1 cellular context compared by ENCODE assay signal in the genomic region with DNA sequence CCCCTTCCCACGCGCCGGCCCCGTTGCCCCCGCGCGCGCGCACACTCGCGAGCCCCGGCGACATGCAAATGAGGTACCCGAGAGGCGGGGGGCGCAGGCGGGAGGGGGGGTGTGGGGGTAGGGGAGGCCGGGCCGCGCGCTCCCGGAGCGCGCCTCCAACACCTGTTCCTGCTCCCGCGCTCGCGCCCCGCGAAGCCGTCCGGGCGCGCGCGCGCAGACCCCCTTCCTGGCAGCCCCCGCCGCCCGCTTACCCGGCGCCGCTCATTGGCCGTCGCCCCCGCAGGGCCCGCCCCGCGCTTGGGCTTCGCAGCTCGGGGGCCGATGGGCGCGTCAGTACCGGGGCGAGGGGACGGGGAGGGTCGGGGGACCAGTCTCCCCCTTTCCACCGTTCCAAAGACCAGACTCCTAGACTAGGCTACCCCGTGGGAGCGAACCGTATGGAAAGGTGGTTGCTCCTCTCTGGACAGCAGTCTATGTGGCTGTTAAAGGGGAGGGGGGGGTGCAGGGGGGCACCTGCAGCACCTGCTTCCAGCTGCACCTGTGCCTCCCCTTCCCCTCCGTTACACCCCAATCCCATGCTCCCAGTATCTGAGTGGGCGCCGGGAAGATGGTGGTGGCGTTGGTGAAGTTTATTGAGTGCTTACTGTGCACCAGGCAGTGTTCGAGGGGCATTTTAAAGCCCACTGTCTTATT.
TF ChIP-seq lines count a peak whose summit lies in the region.

No MANE protein-coding gene starts in this region.

TF ChIP-seq in endothelial cell of umbilical vein, 7 proteins besides CTCF, POLR2A, EP300 and RAD21:
- TF ChIP-seq FOS (IDR thresholded peaks at IDR 0.05; ENCODE audit: borderline replicate concordance, insufficient read depth, low read length) (no peak), EZH2 (IDR thresholded peaks at IDR 0.05; ENCODE audit: borderline replicate concordance, low read depth, low read length, severe bottlenecking) (no peak), POLR2AphosphoS5 (IDR thresholded peaks at IDR 0.05; ENCODE audit: insufficient read depth, low read depth, low read length) (peak; percentile 48)
- TF ChIP-seq, protein P1, sequence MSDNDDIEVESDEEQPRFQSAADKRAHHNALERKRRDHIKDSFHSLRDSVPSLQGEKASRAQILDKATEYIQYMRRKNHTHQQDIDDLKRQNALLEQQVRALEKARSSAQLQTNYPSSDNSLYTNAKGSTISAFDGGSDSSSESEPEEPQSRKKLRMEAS (IDR thresholded peaks at IDR 0.05; ENCODE audit: insufficient read depth, insufficient read length): no peak
TF ChIP-seq in endothelial cell of umbilical vein: peak in this region for 1.
